In genomic region chr6:24545691-24546090, GRCh38 we compare ENCODE assay signal across 29 cellular contexts.
"Had no signal": no experiment of that assay in that cellular context is flagged by ENCODE, and none has a peak within 500 bp of the region (broad histone marks: within the 10 kb centered on the region; RNA-seq: fewer than 3 reads in every experiment).

No MANE protein-coding gene starts in this region.

- H3K79me2 ChIP-seq: parathyroid adenoma had no signal

- H3K27me3 ChIP-seq: neural progenitor cell, right atrium auricular region, testis, thyroid gland, transverse colon had no signal

- H3K9me3 Mint-ChIP-seq: mesothelial cell of epicardium, naive B cell, natural killer cell, nephron progenitor cell, neural progenitor cell had no signal

- H3K4me3 ChIP-seq: left lung, lower lobe of right lung, neural progenitor cell, psoas muscle, right atrium auricular region, skin epidermis, stomach, testis, thyroid gland, transverse colon, upper lobe of right lung had no signal

- H3K36me3 Mint-ChIP-seq: mesothelial cell of epicardium; naive B cell; natural killer cell; neural progenitor cell; stimulated activated naive B cell treated with anti-CD40 and anti-IgM and Interleukin-4, amounts not matched to agents 10 μg/mL and 1 μg/mL and 100 μg/mL, for 72 hours had no signal

- H3K27ac ChIP-seq: left lung, lower lobe of right lung, neural progenitor cell, neutrophil, parathyroid adenoma, psoas muscle, right atrium auricular region, skin epidermis, stomach, testis, thyroid gland, transverse colon, upper lobe of right lung had no signal

- H3K4me2 ChIP-seq: neural progenitor cell had no signal

- H3K9me3 ChIP-seq: left lung, lower lobe of right lung, neutrophil, psoas muscle, right atrium auricular region, stomach, testis, thyroid gland, transverse colon, upper lobe of right lung had no signal

- H3K4me3 Mint-ChIP-seq: immature natural killer cell; mesothelial cell of epicardium; naive B cell; natural killer cell; nephron progenitor cell; neural progenitor cell; stimulated activated naive B cell treated with anti-CD40 and anti-IgM and Interleukin-4, amounts not matched to agents 10 μg/mL and 1 μg/mL and 100 μg/mL, for 72 hours had no signal

- H3K27me3 Mint-ChIP-seq: stimulated activated naive B cell treated with anti-CD40 and anti-IgM and Interleukin-4, amounts not matched to agents 10 μg/mL and 1 μg/mL and 100 μg/mL, for 72 hours had no signal

- H2AFZ ChIP-seq: neural progenitor cell, parathyroid adenoma had no signal

- H3K36me3 ChIP-seq: left lung, lower lobe of right lung, neural progenitor cell, neutrophil, right atrium auricular region, stomach, thyroid gland, transverse colon, upper lobe of right lung had no signal

- DNase-seq: hypothalamus; immature natural killer cell; kidney; left colon; left lung; lower lobe of right lung; mesendoderm; naive B cell; natural killer cell; nephron progenitor cell; psoas muscle; stimulated activated CD4-positive, alpha-beta T cell treated with anti-CD3 and anti-CD28 coated beads, Interleukin-12 subunit alpha, Interleukin-12 subunit beta, amount 100 ng/mL, for 4 hours; stimulated activated CD4-positive, alpha-beta T cell treated with anti-CD3 and anti-CD28 coated beads, Interleukin-15, amount 100 ng/mL, for 24 hours; stimulated activated CD4-positive, alpha-beta T cell treated with anti-CD3 and anti-CD28 coated beads, Interleukin-2, amount 100 ng/mL, for 24 hours; stimulated activated CD4-positive, alpha-beta T cell treated with anti-CD3 and anti-CD28 coated beads, Interleukin-4, amount 100 ng/mL, for 1 hour; stimulated activated naive B cell treated with anti-CD40 and anti-IgM and Interleukin-4, amounts not matched to agents 10 μg/mL and 1 μg/mL and 100 μg/mL, for 72 hours; stimulated activated naive CD8-positive, alpha-beta T cell treated with anti-CD3 and anti-CD28 coated beads, Interleukin-15, Interleukin-2, amounts not matched to agents 100 U/mL and 50 U/mL, for 24 hours; stomach; testis; thyroid gland; transverse colon; upper lobe of right lung had no signal

- H3K27ac Mint-ChIP-seq: immature natural killer cell; mesothelial cell of epicardium; naive B cell; natural killer cell; nephron progenitor cell; neural progenitor cell; stimulated activated naive B cell treated with anti-CD40 and anti-IgM and Interleukin-4, amounts not matched to agents 10 μg/mL and 1 μg/mL and 100 μg/mL, for 72 hours had no signal

- H3K4me1 ChIP-seq: left lung, lower lobe of right lung, psoas muscle, right atrium auricular region, stomach, testis, thyroid gland, transverse colon, upper lobe of right lung had no signal

- H3K4me1 Mint-ChIP-seq: immature natural killer cell; mesothelial cell of epicardium; natural killer cell; stimulated activated naive B cell treated with anti-CD40 and anti-IgM and Interleukin-4, amounts not matched to agents 10 μg/mL and 1 μg/mL and 100 μg/mL, for 72 hours had no signal

- H3K9ac ChIP-seq: neural progenitor cell, parathyroid adenoma had no signal

- ATAC-seq: left lung; lower lobe of right lung; natural killer cell; psoas muscle; sciatic nerve; stimulated activated naive B cell treated with anti-CD40 and anti-IgM and Interleukin-4, amounts not matched to agents 10 μg/mL and 1 μg/mL and 100 μg/mL, for 72 hours; stimulated activated naive CD8-positive, alpha-beta T cell treated with anti-CD3 and anti-CD28 coated beads, Interleukin-15, Interleukin-2, amounts not matched to agents 100 U/mL and 50 U/mL, for 24 hours; upper lobe of right lung had no signal
